Comparison of ENCODE assay signal across 18 cellular contexts in the genomic region with DNA sequence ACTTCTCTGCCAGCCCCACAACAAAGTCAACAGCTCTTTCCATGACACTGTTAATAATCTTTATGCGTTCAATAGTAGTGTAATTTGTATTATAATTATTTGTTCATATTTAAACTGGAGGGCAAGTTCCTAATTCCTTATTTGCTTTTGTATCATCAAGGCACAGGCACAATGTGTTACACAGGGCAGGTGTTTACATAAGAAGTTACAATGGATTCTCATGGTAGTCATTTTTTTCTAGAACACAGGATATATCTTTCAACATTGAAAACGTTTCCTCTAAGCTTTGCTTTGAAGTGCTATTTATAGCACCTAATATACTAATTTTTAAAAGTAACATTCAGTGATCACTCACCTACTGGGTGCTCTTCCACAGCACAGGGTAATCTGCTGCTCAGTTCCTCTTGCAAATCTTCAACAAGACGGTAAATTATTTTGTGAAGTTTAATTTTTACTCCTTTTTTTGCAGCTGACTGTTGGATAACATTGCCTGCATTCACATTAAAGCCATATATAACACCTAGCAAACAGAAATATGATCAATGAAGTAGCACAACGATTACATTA.
"Had no signal": no experiment of that assay in that cellular context is flagged by ENCODE, and none has a peak within 500 bp of the region (broad histone marks: within the 10 kb centered on the region; RNA-seq: fewer than 3 reads in every experiment).

No MANE protein-coding gene starts in this region.

- H3K4me3 ChIP-seq: adrenal gland, cardiac muscle cell, esophagus squamous epithelium, left ventricle myocardium inferior, tibial artery had no signal

- H3K9me3 ChIP-seq: adrenal gland, esophagus squamous epithelium, left ventricle myocardium inferior, tibial artery had no signal

- FAIRE-seq: urothelium cell line had no signal

- DNase-seq: activated CD4-positive, alpha-beta memory T cell treated with anti-CD3 and anti-CD28 coated beads for 36 hours; activated CD4-positive, alpha-beta T cell treated with anti-CD3 and anti-CD28 coated beads for 36 hours; activated CD8-positive, alpha-beta memory T cell treated with anti-CD3 and anti-CD28 coated beads, Interleukin-2, amount 10 ng/mL, durations not matched to agents 7 days and 5 days; activated effector memory CD4-positive, alpha-beta T cell treated with anti-CD3 and anti-CD28 coated beads, Interleukin-2, amount 50 U/mL, for 16 hours; activated T-cell treated with anti-CD3 and anti-CD28 coated beads, Interleukin-2, amount 50 U/mL, for 4 hours; adrenal gland; esophagus squamous epithelium; hippocampal formation; left ventricle myocardium inferior; natural killer cell; retina; stimulated activated CD4-positive, alpha-beta T cell treated with anti-CD3 and anti-CD28 coated beads, Interleukin-2, amount 100 ng/mL, for 48 hours; tibial artery had no signal

- H3K9me3 Mint-ChIP-seq: activated CD4-positive, alpha-beta memory T cell treated with anti-CD3 and anti-CD28 coated beads for 36 hours; activated naive CD4-positive, alpha-beta T cell treated with anti-CD3 and anti-CD28 coated beads, Interleukin-2, amount 50 U/mL, for 24 hours; activated T-cell treated with anti-CD3 and anti-CD28 coated beads, Interleukin-2, amount 50 U/mL, for 4 hours; memory B cell; natural killer cell; stimulated activated memory B cell treated with anti-CD40 and anti-IgM and Interleukin-4, amounts not matched to agents 10 μg/mL and 1 μg/mL and 100 μg/mL, for 72 hours had no signal

- H3K27ac Mint-ChIP-seq: activated CD4-positive, alpha-beta memory T cell treated with anti-CD3 and anti-CD28 coated beads for 36 hours; activated CD4-positive, alpha-beta T cell treated with anti-CD3 and anti-CD28 coated beads for 36 hours; activated CD8-positive, alpha-beta memory T cell treated with anti-CD3 and anti-CD28 coated beads, Interleukin-2, amount 10 ng/mL, durations not matched to agents 7 days and 5 days; memory B cell; stimulated activated memory B cell treated with anti-CD40 and anti-IgM and Interleukin-4, amounts not matched to agents 10 μg/mL and 1 μg/mL and 100 μg/mL, for 72 hours had no signal

- H3K4me3 Mint-ChIP-seq: activated CD4-positive, alpha-beta memory T cell treated with anti-CD3 and anti-CD28 coated beads for 36 hours; activated CD4-positive, alpha-beta T cell treated with anti-CD3 and anti-CD28 coated beads for 36 hours; activated CD8-positive, alpha-beta memory T cell treated with anti-CD3 and anti-CD28 coated beads, Interleukin-2, amount 10 ng/mL, durations not matched to agents 7 days and 5 days; activated naive CD4-positive, alpha-beta T cell treated with anti-CD3 and anti-CD28 coated beads, Interleukin-2, amount 50 U/mL, for 24 hours; activated T-cell treated with anti-CD3 and anti-CD28 coated beads, Interleukin-2, amount 50 U/mL, for 4 hours; memory B cell; natural killer cell; stimulated activated memory B cell treated with anti-CD40 and anti-IgM and Interleukin-4, amounts not matched to agents 10 μg/mL and 1 μg/mL and 100 μg/mL, for 72 hours had no signal

- H3K27ac ChIP-seq: adrenal gland, cardiac muscle cell, esophagus squamous epithelium, left ventricle myocardium inferior, tibial artery had no signal

- H3K4me1 Mint-ChIP-seq: memory B cell had no signal

- H3K27me3 Mint-ChIP-seq: activated CD4-positive, alpha-beta memory T cell treated with anti-CD3 and anti-CD28 coated beads for 36 hours; activated CD4-positive, alpha-beta T cell treated with anti-CD3 and anti-CD28 coated beads for 36 hours; activated CD8-positive, alpha-beta memory T cell treated with anti-CD3 and anti-CD28 coated beads, Interleukin-2, amount 10 ng/mL, durations not matched to agents 7 days and 5 days; activated naive CD4-positive, alpha-beta T cell treated with anti-CD3 and anti-CD28 coated beads, Interleukin-2, amount 50 U/mL, for 24 hours; memory B cell; stimulated activated memory B cell treated with anti-CD40 and anti-IgM and Interleukin-4, amounts not matched to agents 10 μg/mL and 1 μg/mL and 100 μg/mL, for 72 hours had no signal

- H3K27me3 ChIP-seq: adrenal gland, cardiac muscle cell, esophagus squamous epithelium, tibial artery had no signal

- ATAC-seq: activated CD4-positive, alpha-beta T cell treated with anti-CD3 and anti-CD28 coated beads for 36 hours; activated CD8-positive, alpha-beta memory T cell treated with anti-CD3 and anti-CD28 coated beads, Interleukin-2, amount 10 ng/mL, durations not matched to agents 7 days and 5 days; activated T-cell treated with anti-CD3 and anti-CD28 coated beads, Interleukin-2, amount 50 U/mL, for 4 hours; natural killer cell; stimulated activated memory B cell treated with anti-CD40 and anti-IgM and Interleukin-4, amounts not matched to agents 10 μg/mL and 1 μg/mL and 100 μg/mL, for 72 hours had no signal
